Comparison of ENCODE assay signal across 15 cellular contexts in the genomic region with DNA sequence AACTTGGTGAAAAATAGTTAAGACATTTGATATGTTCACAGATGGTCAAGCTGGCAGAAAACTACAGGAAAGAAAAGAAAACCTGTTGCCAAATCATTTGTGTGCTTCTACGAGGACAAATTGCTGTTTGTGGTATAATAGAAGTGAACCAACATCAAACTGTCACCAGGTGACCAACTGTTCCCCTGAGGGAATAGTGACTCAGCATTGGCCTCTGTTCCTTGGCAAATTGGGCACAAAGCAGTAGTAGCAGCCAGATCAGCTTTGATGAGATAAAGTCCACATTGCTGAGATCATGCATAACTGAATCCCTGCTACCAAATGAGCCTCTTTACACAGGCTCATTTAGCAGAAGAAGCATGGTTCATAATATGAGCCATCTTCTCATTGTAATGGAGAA.
DNase-seq lines count a peak whose midpoint lies in the region; ATAC-seq, FAIRE-seq and TF ChIP-seq lines count a peak whose summit lies in the region.
"Had no signal": no experiment of that assay in that cellular context is flagged by ENCODE, and none has a peak within 500 bp of the region (broad histone marks: within the 10 kb centered on the region; RNA-seq: fewer than 3 reads in every experiment).

No MANE protein-coding gene starts in this region.

- H2AFZ ChIP-seq in SK-N-SH (ENCODE audit: low read depth): no peak overlapping the region
- H2AFZ ChIP-seq in Karpas-422 (ENCODE audit: low read length): no peak overlapping the region

- no peak for TF ChIP-seq RAD21 in SK-N-SH (IDR thresholded peaks at IDR 0.05; ENCODE audit: low read length)

- FAIRE-seq in islet of Langerhans (lab: Jason Lieb, UNC): peak; percentile 5
- FAIRE-seq: TTC549 had no signal

- POLR2A ChIA-PET in HEK293 (lab: Yijun Ruan, JAX) (no interaction called here), SK-N-SH (lab: Yijun Ruan, JAX) (no interaction called here)

- H4K20me1 ChIP-seq in SK-N-SH (ENCODE audit: insufficient read depth) (no peaks in the 10 kb centered on the region), Karpas-422 (ENCODE audit: insufficient read depth, low read depth, low read length) (no peaks in the 10 kb centered on the region)

- TF ChIP-seq CTCF in HEK293 (tag by site-specific recombination; IDR thresholded peaks at IDR 0.05) (no peak), SK-N-SH (IDR thresholded peaks at IDR 0.05) (no peak), lower lobe of right lung (IDR thresholded peaks at IDR 0.05) (no peak)

- H3K27me3 ChIP-seq in SK-N-SH (ENCODE audit: insufficient read depth) (no peaks in the 10 kb centered on the region), Karpas-422 (ENCODE audit: low read length) (no peaks in the 10 kb centered on the region; the same call in 1 of the 2 replicates), lower lobe of right lung (ENCODE audit: low read depth) (no peaks in the 10 kb centered on the region)

- H3K4me3 ChIP-seq in HEK293 (ENCODE audit: low read depth, low read length): no peak overlapping the region
- no peak overlapping the region for H3K4me3 ChIP-seq in SK-N-SH (ENCODE audit: low read depth in 2 of 2, low read length in 1 of 2)
- H3K4me3 ChIP-seq in Karpas-422 (ENCODE audit: low read length): no peak overlapping the region
- no peak overlapping the region for H3K4me3 ChIP-seq in lower lobe of right lung
- H3K4me3 ChIP-seq: mucosa of descending colon, thoracic aorta had no signal

- CTCF ChIA-PET in HEK293 (lab: Yijun Ruan, JAX) (no interaction called here), SK-N-SH (lab: Yijun Ruan, JAX) (no interaction called here)

- no peak for ATAC-seq in lower lobe of right lung
- ATAC-seq: esophagus mucosa, mucosa of descending colon had no signal

- H3F3A ChIP-seq in SK-N-SH (replicated peaks; ENCODE audit: insufficient read depth): peaks cover 47% of the 10 kb centered on the region

- 0% methylated on average over 1 of the region's 1 CpG for WGBS in SK-N-SH (ENCODE audit: low lambda C conversion rate)

- no peaks in the 10 kb centered on the region for H3K79me2 ChIP-seq in SK-N-SH (ENCODE audit: insufficient read depth)
- H3K79me2 ChIP-seq in Karpas-422 (ENCODE audit: low read length): no peaks in the 10 kb centered on the region

- H3K4me2 ChIP-seq in SK-N-SH (no peak overlapping the region), Karpas-422 (ENCODE audit: low read depth, low read length, poor library complexity, severe bottlenecking) (no peak overlapping the region)

- peak; percentile 53 for DNase-seq in DMS153 treated with DMSO at 0.1 percent for 48 hours (lab: John Stamatoyannopoulos, UW; ENCODE audit: unreplicated experiment)
- DNase-seq in SK-N-SH: no peak
- DNase-seq in NOMO-1 treated with DMSO at 0.1 percent for 48 hours (lab: John Stamatoyannopoulos, UW; ENCODE audit: unreplicated experiment): no peak
- DNase-seq in Karpas-422: no peak
- no peak for DNase-seq in lower lobe of right lung
- DNase-seq: activated naive CD4-positive, alpha-beta T cell treated with Interleukin-2 at 50 U/mL for 16 hours; KG1; mucosa of descending colon; NCI-H524 treated with DMSO at 0.1 percent for 48 hours; SHP77 treated with DMSO at 0.1 percent for 48 hours had no signal

- H3K27ac ChIP-seq in HEK293 (ENCODE audit: extremely low read depth, low read depth, low read length) (no peak overlapping the region), SK-N-SH (ENCODE audit: low read depth in 2 of 2, low read length in 1 of 2) (peak overlapping the region; percentile 20 to 87; a peak in 3 of 4 replicates), Karpas-422 (ENCODE audit: low read length) (no peak overlapping the region), lower lobe of right lung (no peak overlapping the region)
- H3K27ac ChIP-seq: thoracic aorta had no signal

- no peaks in the 10 kb centered on the region for H3K4me1 ChIP-seq in HEK293 (ENCODE audit: control insufficient read depth, insufficient read depth, low read length)
- no peaks in the 10 kb centered on the region; a peak in 1 of 4 replicates for H3K4me1 ChIP-seq in SK-N-SH (ENCODE audit: control insufficient read depth in 1 of 2, insufficient read depth in 2 of 2, low read depth in 1 of 2, low read length in 1 of 2)
- no peaks in the 10 kb centered on the region for H3K4me1 ChIP-seq in Karpas-422 (ENCODE audit: low read length)
- H3K4me1 ChIP-seq in lower lobe of right lung: no peaks in the 10 kb centered on the region

- H3K9me3 ChIP-seq in HEK293 (ENCODE audit: control insufficient read depth, insufficient read depth, low read depth, low read length): no peaks in the 10 kb centered on the region
- no peaks in the 10 kb centered on the region for H3K9me3 ChIP-seq in SK-N-SH
- no peaks in the 10 kb centered on the region for H3K9me3 ChIP-seq in Karpas-422 (ENCODE audit: low read length)
- no peaks in the 10 kb centered on the region for H3K9me3 ChIP-seq in lower lobe of right lung
- H3K9me3 ChIP-seq: mucosa of descending colon, thoracic aorta had no signal

- H3K9me2 ChIP-seq in SK-N-SH (no peaks in the 10 kb centered on the region), Karpas-422 (replicated peaks; ENCODE audit: insufficient read depth, low read length) (no peaks in the 10 kb centered on the region)

- no peaks in the 10 kb centered on the region for H3K36me3 ChIP-seq in HEK293 (ENCODE audit: control insufficient read depth in 2 of 2, insufficient read depth in 1 of 2, low read length in 2 of 2)
- H3K36me3 ChIP-seq in SK-N-SH (replicated peaks in 1 of 2; ENCODE audit: control insufficient read depth in 1 of 2, insufficient read depth in 2 of 2, low read length in 1 of 2): no peaks in the 10 kb centered on the region
- H3K36me3 ChIP-seq in Karpas-422 (ENCODE audit: insufficient read depth, low read length): no peaks in the 10 kb centered on the region
- H3K36me3 ChIP-seq in lower lobe of right lung: no peaks in the 10 kb centered on the region
- H3K36me3 ChIP-seq: thoracic aorta had no signal

- TF ChIP-seq EP300 in SK-N-SH (IDR thresholded peaks at IDR 0.05; ENCODE audit: borderline replicate concordance in 1 of 2, low read depth in 1 of 2, low read length in 1 of 2): peak in 1 of 2 experiments; percentile 65; a peak in 2 of 4 replicates

- intact Hi-C loops in lower lobe of right lung (cut with DNase I): no loop called here

- 0 out of 2 replicates have a peak overlapping the region, but pooled peaks have one; percentile 9 for H3K9ac ChIP-seq in SK-N-SH
- no peak overlapping the region for H3K9ac ChIP-seq in Karpas-422 (ENCODE audit: low read length)

TF ChIP-seq in HEK293, 187 proteins besides CTCF, POLR2A, EP300 and RAD21:
- TF ChIP-seq OSR2 (tag by site-specific recombination; IDR thresholded peaks at IDR 0.05) (peak; percentile 89), SCRT2 (tag by site-specific recombination; IDR thresholded peaks at IDR 0.05) (peak; percentile 66), ZNF426 (tag by site-specific recombination; IDR thresholded peaks at IDR 0.05) (no peak), FEZF1 (tag by site-specific recombination; IDR thresholded peaks at IDR 0.05) (0 out of 2 replicates have a peak, but pooled peaks have one; percentile 12), BCL6B (tag by site-specific recombination; IDR thresholded peaks at IDR 0.05) (no peak), ZNF366 (tag by site-specific recombination; conservative IDR thresholded peaks at IDR 0.05) (peak; percentile 53; the same call in 1 of the 2 replicates), ZNF121 (tag by site-specific recombination; IDR thresholded peaks at IDR 0.05) (no peak), ZNF394 (tag by site-specific recombination; IDR thresholded peaks at IDR 0.05; ENCODE audit: borderline replicate concordance) (0 out of 2 replicates have a peak, but pooled peaks have one; percentile 20)
TF ChIP-seq in HEK293: peak in this region for 5.

TF ChIP-seq in SK-N-SH, 30 proteins besides CTCF, POLR2A, EP300 and RAD21 (continues in another document):
- TF ChIP-seq REST (IDR thresholded peaks at IDR 0.05; ENCODE audit: low read depth, low read length): no peak
- TF ChIP-seq TCF12 (IDR thresholded peaks at IDR 0.05): peak; percentile 71
- TF ChIP-seq, protein P1, sequence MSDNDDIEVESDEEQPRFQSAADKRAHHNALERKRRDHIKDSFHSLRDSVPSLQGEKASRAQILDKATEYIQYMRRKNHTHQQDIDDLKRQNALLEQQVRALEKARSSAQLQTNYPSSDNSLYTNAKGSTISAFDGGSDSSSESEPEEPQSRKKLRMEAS (IDR thresholded peaks at IDR 0.05; ENCODE audit: low read depth): no peak
- TF ChIP-seq FOXM1 (IDR thresholded peaks at IDR 0.05; ENCODE audit: low read depth): no peak
- peak; percentile 37; the same call in 1 of the 2 replicates for TF ChIP-seq JUND (IDR thresholded peaks at IDR 0.05)
- TF ChIP-seq TAF1 (IDR thresholded peaks at IDR 0.05; ENCODE audit: borderline replicate concordance, low read depth, low read length): no peak
- TF ChIP-seq USF2 (IDR thresholded peaks at IDR 0.05; ENCODE audit: borderline replicate concordance, low read depth, low read length): no peak

Comparison
In these comparisons a context has a peak if more than half of its experiments do, and no peak if none do; other contexts are left out.
1. H3K27ac ChIP-seq: peak in SK-N-SH (2 of 2); none in HEK293 (single experiment), Karpas-422 (single experiment) and lower lobe of right lung (single experiment).